Comparison of ENCODE assay signal across 23 cellular contexts in the genomic region with DNA sequence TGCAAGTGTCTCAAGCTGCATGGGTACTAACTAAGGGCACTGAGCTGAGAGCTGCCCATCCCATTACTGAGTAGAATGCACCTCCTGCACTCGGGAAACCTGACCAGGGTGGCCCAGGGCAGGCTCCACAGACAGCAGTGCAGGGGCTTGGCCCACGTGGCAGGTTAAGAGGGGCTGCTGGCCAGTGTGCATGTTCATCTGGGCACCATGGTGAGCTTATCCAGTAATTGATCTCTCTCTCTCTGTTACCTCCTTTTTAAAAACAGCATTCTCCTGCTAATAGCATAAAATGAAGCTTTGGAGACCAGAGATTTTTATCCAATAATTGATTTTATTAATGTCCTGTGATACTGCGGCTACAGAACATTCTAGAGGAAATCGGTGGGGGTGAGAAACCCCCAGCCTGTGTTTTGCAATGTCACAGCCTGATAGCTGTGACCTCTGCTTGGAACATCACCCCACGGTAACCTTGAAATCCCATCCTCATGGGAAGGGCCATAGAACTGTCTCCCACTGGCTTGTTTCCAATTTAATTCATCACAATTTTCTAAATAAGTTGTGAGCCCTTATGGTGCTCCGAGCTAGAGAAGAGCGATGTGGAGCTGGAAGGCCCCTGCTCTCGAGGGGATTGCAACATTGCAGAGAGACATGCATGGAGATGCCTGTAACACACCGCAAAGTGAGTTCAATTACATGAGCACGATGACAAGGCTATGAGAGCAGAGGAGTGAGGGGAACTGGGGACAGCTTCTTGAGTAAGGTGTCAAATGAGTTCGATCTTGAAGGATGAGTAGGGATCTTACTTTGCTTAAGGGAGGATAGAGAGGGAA.
"Had no signal": no experiment of that assay in that cellular context is flagged by ENCODE, and none has a peak within 500 bp of the region (broad histone marks: within the 10 kb centered on the region; RNA-seq: fewer than 3 reads in every experiment).

No MANE protein-coding gene starts in this region.

- H3K27ac ChIP-seq: colonic mucosa, esophagus muscularis mucosa, foreskin keratinocyte, gastroesophageal sphincter, heart right ventricle, left ventricle myocardium inferior, lower lobe of right lung, right lobe of liver, thoracic aorta, tibial nerve, upper lobe of left lung had no signal

- ATAC-seq: foreskin keratinocyte; gastroesophageal sphincter; left cardiac atrium; lower lobe of right lung; naive thymus-derived CD8-positive, alpha-beta T cell; right lobe of liver; stimulated activated naive B cell treated with anti-CD40 and anti-IgM and Interleukin-4, amounts not matched to agents 10 μg/mL and 1 μg/mL and 100 μg/mL, for 72 hours had no signal

- H3K36me3 ChIP-seq: colonic mucosa, esophagus muscularis mucosa, gastroesophageal sphincter, heart right ventricle, left ventricle myocardium inferior, lower lobe of right lung, right lobe of liver, thoracic aorta, tibial nerve, upper lobe of left lung had no signal

- H3K4me1 ChIP-seq: colonic mucosa, esophagus muscularis mucosa, gastroesophageal sphincter, heart right ventricle, left ventricle myocardium inferior, lower lobe of right lung, right lobe of liver, tibial nerve, upper lobe of left lung had no signal

- H3K27me3 ChIP-seq: colonic mucosa, esophagus muscularis mucosa, foreskin keratinocyte, gastroesophageal sphincter, heart right ventricle, right lobe of liver, tibial nerve, upper lobe of left lung had no signal

- DNase-seq: colonic mucosa; dermis blood vessel endothelial cell; effector memory CD4-positive, alpha-beta T cell; foreskin keratinocyte; heart right ventricle; hippocampal formation; left cardiac atrium; left ventricle myocardium inferior; lower lobe of right lung; naive thymus-derived CD8-positive, alpha-beta T cell; nephron progenitor cell; nucleus accumbens; posterior cingulate gyrus; right lobe of liver; small intestine; stimulated activated CD4-positive, alpha-beta T cell treated with anti-CD3 and anti-CD28 coated beads, Interleukin-15, amount 100 ng/mL, for 24 hours; stimulated activated CD4-positive, alpha-beta T cell treated with anti-CD3 and anti-CD28 coated beads, Interleukin-2, amount 100 ng/mL, for 48 hours; stimulated activated naive B cell treated with anti-CD40 and anti-IgM and Interleukin-4, amounts not matched to agents 10 μg/mL and 1 μg/mL and 100 μg/mL, for 72 hours; upper lobe of left lung had no signal

- H3K4me3 ChIP-seq: colonic mucosa, esophagus muscularis mucosa, gastroesophageal sphincter, heart right ventricle, left ventricle myocardium inferior, lower lobe of right lung, right lobe of liver, thoracic aorta, tibial nerve, upper lobe of left lung had no signal

- H3K9me3 ChIP-seq: colonic mucosa, esophagus muscularis mucosa, gastroesophageal sphincter, heart right ventricle, left ventricle myocardium inferior, lower lobe of right lung, right lobe of liver, thoracic aorta, tibial nerve, upper lobe of left lung had no signal
